3 cellular contexts compared by ENCODE assay signal in the genomic region with DNA sequence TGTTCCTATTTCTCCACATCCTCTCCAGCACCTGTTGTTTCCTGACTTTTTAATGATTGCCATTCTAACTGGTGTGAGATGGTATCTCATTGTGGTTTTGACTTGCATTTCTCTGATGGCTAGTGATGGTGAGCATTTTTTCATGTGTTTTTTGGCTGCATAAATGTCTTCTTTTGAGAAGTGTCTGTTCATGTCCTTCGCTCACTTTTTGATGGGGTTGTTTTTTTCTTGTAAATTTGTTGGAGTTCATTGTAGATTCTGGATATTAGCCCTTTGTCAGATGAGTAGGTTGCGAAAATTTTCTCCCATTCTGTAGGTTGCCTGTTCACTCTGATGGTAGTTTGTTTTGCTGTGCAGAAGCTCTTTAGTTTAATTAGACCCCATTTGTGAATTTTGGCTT.
DNase-seq lines count a peak whose midpoint lies in the region; ATAC-seq, FAIRE-seq and TF ChIP-seq lines count a peak whose summit lies in the region.
"Not testable (repeated sequence)": the region's sequence is repeated elsewhere in the genome, so short reads cannot be mapped to it uniquely, and the experiment has no call there.

No MANE protein-coding gene starts in this region.

- not testable (repeated sequence) for H3K9me3 ChIP-seq in HEK293 (ENCODE audit: control insufficient read depth, insufficient read depth, low read depth, low read length); PC-3 (ENCODE audit: low read length); K562 (replicated peaks; ENCODE audit: control insufficient read depth, insufficient read depth, low read depth, low read length)

- not testable (repeated sequence) for FAIRE-seq in K562 (lab: Jason Lieb, UNC)

- H3K9me2 ChIP-seq in PC-3 (replicated peaks; ENCODE audit: low read length): not testable (repeated sequence)

- TF ChIP-seq CTCF in HEK293 (tag by site-specific recombination; IDR thresholded peaks at IDR 0.05); PC-3 (conservative IDR thresholded peaks at IDR 0.05; ENCODE audit: low read depth, low read length); K562 (IDR thresholded peaks at IDR 0.05 in 2 of 3, conservative IDR thresholded peaks at IDR 0.05 in 1 of 3; ENCODE audit: insufficient read depth in 2 of 3, low read depth in 1 of 3, low read length in 3 of 3): not testable (repeated sequence)

- WGBS in K562 (ENCODE audit: insufficient coverage, low coverage, missing lambda C conversion rate): no CpG with 5 or more reads among the region's 2 CpGs

- TF ChIP-seq POLR2A in K562 (conservative IDR thresholded peaks at IDR 0.05): 0 out of 2 replicates have a peak, but pooled peaks have one; percentile 16

- not testable (repeated sequence) for TF ChIP-seq RAD21 in K562 (CRISPR knock-in tag; conservative IDR thresholded peaks at IDR 0.05 in 1 of 2, IDR thresholded peaks at IDR 0.05 in 1 of 2)

- ATAC-seq in PC-3, K562: not testable (repeated sequence)

- H3K4me2 ChIP-seq in PC-3 (ENCODE audit: low read length); K562 (ENCODE audit: insufficient read depth, low read length): not testable (repeated sequence)

- POLR2A ChIA-PET in HEK293 (lab: Yijun Ruan, JAX); PC-3 (lab: Charles Lee; ENCODE audit: unreplicated experiment); K562 (lab: Yijun Ruan, JAX): not testable (repeated sequence)

- BruUV-seq in PC-3 (replicated peaks; lab: Mats Ljungman, UMichigan): TSS peak; percentile 1
- BruUV-seq in K562 (replicated peaks; lab: Mats Ljungman, UMichigan): not testable (repeated sequence)

- not testable (repeated sequence) for H4K20me1 ChIP-seq in PC-3 (ENCODE audit: low read length); K562 (replicated peaks; ENCODE audit: control insufficient read depth, insufficient read depth, low read length)

- CTCF ChIA-PET in HEK293 (lab: Yijun Ruan, JAX); PC-3 (lab: Charles Lee); K562 (lab: Yijun Ruan, JAX; ENCODE audit: low intra/inter-chr PET ratio): not testable (repeated sequence)

- not testable (repeated sequence) for H3F3A ChIP-seq in PC-3 (ENCODE audit: low read length, unreplicated experiment)

- peaks cover 0 to 36% of the 10 kb centered on the region in 2 experiments; a peak in 2 of 3 replicates for H3K36me3 ChIP-seq in HEK293 (ENCODE audit: control insufficient read depth in 2 of 2, insufficient read depth in 1 of 2, low read length in 2 of 2)
- H3K36me3 ChIP-seq in PC-3 (ENCODE audit: low read depth, low read length): peaks cover 30% of the 10 kb centered on the region
- H3K36me3 ChIP-seq in K562 (ENCODE audit: control insufficient read depth, insufficient read depth, low read length): peaks cover 49% of the 10 kb centered on the region

- H3K4me3 ChIP-seq in HEK293 (ENCODE audit: low read depth, low read length); PC-3 (ENCODE audit: low read length); K562: not testable (repeated sequence)

- H3K9me1 ChIP-seq in K562 (ENCODE audit: control insufficient read depth, insufficient read depth, low read length): not testable (repeated sequence)

- TF ChIP-seq EP300 in K562 (IDR thresholded peaks at IDR 0.05; ENCODE audit: low read length): not testable (repeated sequence)

- H3K27me3 ChIP-seq in PC-3 (ENCODE audit: low read length); K562 (ENCODE audit: control insufficient read depth in 2 of 2, insufficient read depth in 2 of 2, low read length in 2 of 2): not testable (repeated sequence)

- not testable (repeated sequence) for DNase-seq in PC-3; K562 (ENCODE audit: extremely low read depth in 1 of 4, low spot score in 3 of 4)

- H3K79me2 ChIP-seq in PC-3 (ENCODE audit: low read length); K562 (ENCODE audit: control insufficient read depth, insufficient read depth, low read length): not testable (repeated sequence)

- in situ Hi-C loops in K562 (cut with MboI): not testable (repeated sequence)

- not testable (repeated sequence) for H3K9ac ChIP-seq in PC-3 (ENCODE audit: low read length); K562 (ENCODE audit: insufficient read depth in 1 of 2, low read depth in 2 of 2, low read length in 2 of 2)

- not testable (repeated sequence) for H3K4me1 ChIP-seq in HEK293 (ENCODE audit: control insufficient read depth, insufficient read depth, low read length); K562 (replicated peaks in 1 of 2; ENCODE audit: control insufficient read depth in 2 of 2, insufficient read depth in 2 of 2, low read length in 2 of 2)
- H3K4me1 ChIP-seq in PC-3 (ENCODE audit: insufficient read depth, low read length): peaks cover 17% of the 10 kb centered on the region

- H2AFZ ChIP-seq in PC-3 (ENCODE audit: low read length); K562 (ENCODE audit: low read depth, low read length): not testable (repeated sequence)

- H3K27ac ChIP-seq in HEK293 (ENCODE audit: extremely low read depth, low read depth, low read length); PC-3 (ENCODE audit: low read length); K562 (ENCODE audit: extremely low read depth, low read depth, low read length): not testable (repeated sequence)

- intact Hi-C loops in PC-3 (cut with micrococcal nuclease); K562 (cut with micrococcal nuclease): not testable (repeated sequence)

TF ChIP-seq in HEK293, 187 proteins besides CTCF, POLR2A, EP300 and RAD21:
- TF ChIP-seq ZNF184 (tag by site-specific recombination; IDR thresholded peaks at IDR 0.05): peak; percentile 78; the same call in 1 of the 2 replicates
- TF ChIP-seq SCRT2 (tag by site-specific recombination; IDR thresholded peaks at IDR 0.05): peak; percentile 37; the same call in 1 of the 2 replicates

TF ChIP-seq in K562, 482 proteins besides CTCF, POLR2A, EP300 and RAD21:
- TF ChIP-seq, protein P1, sequence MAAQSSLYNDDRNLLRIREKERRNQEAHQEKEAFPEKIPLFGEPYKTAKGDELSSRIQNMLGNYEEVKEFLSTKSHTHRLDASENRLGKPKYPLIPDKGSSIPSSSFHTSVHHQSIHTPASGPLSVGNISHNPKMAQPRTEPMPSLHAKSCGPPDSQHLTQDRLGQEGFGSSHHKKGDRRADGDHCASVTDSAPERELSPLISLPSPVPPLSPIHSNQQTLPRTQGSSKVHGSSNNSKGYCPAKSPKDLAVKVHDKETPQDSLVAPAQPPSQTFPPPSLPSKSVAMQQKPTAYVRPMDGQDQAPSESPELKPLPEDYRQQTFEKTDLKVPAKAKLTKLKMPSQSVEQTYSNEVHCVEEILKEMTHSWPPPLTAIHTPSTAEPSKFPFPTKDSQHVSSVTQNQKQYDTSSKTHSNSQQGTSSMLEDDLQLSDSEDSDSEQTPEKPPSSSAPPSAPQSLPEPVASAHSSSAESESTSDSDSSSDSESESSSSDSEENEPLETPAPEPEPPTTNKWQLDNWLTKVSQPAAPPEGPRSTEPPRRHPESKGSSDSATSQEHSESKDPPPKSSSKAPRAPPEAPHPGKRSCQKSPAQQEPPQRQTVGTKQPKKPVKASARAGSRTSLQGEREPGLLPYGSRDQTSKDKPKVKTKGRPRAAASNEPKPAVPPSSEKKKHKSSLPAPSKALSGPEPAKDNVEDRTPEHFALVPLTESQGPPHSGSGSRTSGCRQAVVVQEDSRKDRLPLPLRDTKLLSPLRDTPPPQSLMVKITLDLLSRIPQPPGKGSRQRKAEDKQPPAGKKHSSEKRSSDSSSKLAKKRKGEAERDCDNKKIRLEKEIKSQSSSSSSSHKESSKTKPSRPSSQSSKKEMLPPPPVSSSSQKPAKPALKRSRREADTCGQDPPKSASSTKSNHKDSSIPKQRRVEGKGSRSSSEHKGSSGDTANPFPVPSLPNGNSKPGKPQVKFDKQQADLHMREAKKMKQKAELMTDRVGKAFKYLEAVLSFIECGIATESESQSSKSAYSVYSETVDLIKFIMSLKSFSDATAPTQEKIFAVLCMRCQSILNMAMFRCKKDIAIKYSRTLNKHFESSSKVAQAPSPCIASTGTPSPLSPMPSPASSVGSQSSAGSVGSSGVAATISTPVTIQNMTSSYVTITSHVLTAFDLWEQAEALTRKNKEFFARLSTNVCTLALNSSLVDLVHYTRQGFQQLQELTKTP (IDR thresholded peaks at IDR 0.05; ENCODE audit: low read depth in 1 of 2, partially characterized antibody in 2 of 2): peak in 1 of 2 experiments; percentile 97
TF ChIP-seq in K562: peak in this region for 1; not testable (repeated sequence) for 481.
